In genomic region chr7:40604601-40605438, GRCh38 we compare ENCODE assay signal across 9 cellular contexts.
A peak's percentile ranks its signal among the peaks of the same experiment; 100 is the strongest.
DNase-seq lines count a peak whose midpoint lies in the region; ATAC-seq, FAIRE-seq and TF ChIP-seq lines count a peak whose summit lies in the region.
"Had no signal": no experiment of that assay in that cellular context is flagged by ENCODE, and none has a peak within 500 bp of the region (broad histone marks: within the 10 kb centered on the region; RNA-seq: fewer than 3 reads in every experiment).

No MANE protein-coding gene starts in this region.

- H2AFZ ChIP-seq in OCI-LY7 (ENCODE audit: low read length): no peak overlapping the region

- TF ChIP-seq CTCF in BJ (IDR thresholded peaks at IDR 0.05; ENCODE audit: insufficient read depth, low read depth, low read length): 0 out of 2 replicates have a peak, but pooled peaks have one; percentile 32
- peak; percentile 75 for TF ChIP-seq CTCF in OCI-LY7 (conservative IDR thresholded peaks at IDR 0.05; ENCODE audit: low read length)
- TF ChIP-seq CTCF in epithelial cell of proximal tubule (conservative IDR thresholded peaks at IDR 0.05; ENCODE audit: low read depth, low read length): peak; percentile 90

- H3K9me3 ChIP-seq in OCI-LY7 (ENCODE audit: low read length): no peaks in the 10 kb centered on the region
- H3K9me3 ChIP-seq in naive thymus-derived CD4-positive, alpha-beta T cell (ENCODE audit: control insufficient read depth in 2 of 3, low read length in 3 of 3): no peaks in the 10 kb centered on the region

- H3K36me3 ChIP-seq in BJ (ENCODE audit: control insufficient read depth, insufficient read depth, low read length) (no peaks in the 10 kb centered on the region), OCI-LY7 (ENCODE audit: insufficient read depth, low read length) (no peaks in the 10 kb centered on the region)
- no peaks in the 10 kb centered on the region for H3K36me3 ChIP-seq in naive thymus-derived CD4-positive, alpha-beta T cell (ENCODE audit: control insufficient read depth in 2 of 3, insufficient read depth in 3 of 3, low read length in 3 of 3)

- CTCF ChIA-PET in BJ (lab: Yijun Ruan, JAX) (interaction anchor here (0.7 kb wide), 1 partner anchor 9 kb away, joined by 3 read pairs; no protein-coding TSS in a partner anchor), OCI-LY7 (lab: Charles Lee; ENCODE audit: unreplicated experiment) (no interaction called here)
- CTCF ChIA-PET in naive thymus-derived CD4-positive, alpha-beta T cell (lab: Charles Lee): interaction anchor here (0.7 kb wide), 1 partner anchor 474 kb away, joined by 4 read pairs; no protein-coding TSS in a partner anchor

- intact Hi-C loops in OCI-LY7 (cut with micrococcal nuclease; ENCODE audit: unreplicated experiment): loop anchor here (1.0 to 2.0 kb wide), 2 partner anchors 276 to 370 kb away; no protein-coding TSS in a partner anchor
- intact Hi-C loops in naive thymus-derived CD4-positive, alpha-beta T cell (cut with micrococcal nuclease): loop anchor here (1.0 kb wide), 1 partner anchor 276 kb away; no protein-coding TSS in a partner anchor

- H3K27ac Mint-ChIP-seq in naive thymus-derived CD4-positive, alpha-beta T cell: no peak overlapping the region

- POLR2A ChIA-PET in BJ (lab: Charles Lee) (no interaction called here), OCI-LY7 (lab: Charles Lee) (interaction anchor here (0.5 to 0.6 kb wide), 2 partner anchors 26 to 708 kb away, joined by 3 to 4 read pairs; no protein-coding TSS in a partner anchor)
- POLR2A ChIA-PET in naive thymus-derived CD4-positive, alpha-beta T cell (lab: Charles Lee): no interaction called here

- no peak for FAIRE-seq in GM18507 (lab: Jason Lieb, UNC)

- no peaks in the 10 kb centered on the region for H4K20me1 ChIP-seq in OCI-LY7 (ENCODE audit: insufficient read depth, low read length)

- peaks cover 0 to 25% (median 11%) of the 10 kb centered on the region in 5 donors for H3K27me3 Mint-ChIP-seq in naive thymus-derived CD4-positive, alpha-beta T cell

- H3K9me3 Mint-ChIP-seq in naive thymus-derived CD4-positive, alpha-beta T cell: no peaks in the 10 kb centered on the region

- H3K27me3 ChIP-seq in BJ (ENCODE audit: control insufficient read depth, insufficient read depth, low read length): no peaks in the 10 kb centered on the region
- H3K27me3 ChIP-seq in naive thymus-derived CD4-positive, alpha-beta T cell (ENCODE audit: control insufficient read depth in 2 of 2, insufficient read depth in 2 of 2, low read length in 2 of 2): no peaks in the 10 kb centered on the region

- no peaks in the 10 kb centered on the region for H3K4me1 ChIP-seq in OCI-LY7 (ENCODE audit: insufficient read depth, low read length, poor library complexity, severe bottlenecking)
- no peaks in the 10 kb centered on the region for H3K4me1 ChIP-seq in naive thymus-derived CD4-positive, alpha-beta T cell (ENCODE audit: control insufficient read depth in 2 of 2, insufficient read depth in 2 of 2, low read length in 2 of 2)

- no peaks in the 10 kb centered on the region for H3K36me3 Mint-ChIP-seq in naive thymus-derived CD4-positive, alpha-beta T cell

- no peak overlapping the region for H3K4me2 ChIP-seq in OCI-LY7 (ENCODE audit: low read length)

- ATAC-seq in HG03025 (IDR thresholded peaks at IDR 0.05; ENCODE audit: low FRiP score, unreplicated experiment): peak; percentile 66
- ATAC-seq in naive thymus-derived CD4-positive, alpha-beta T cell: peak; percentile 74

- H3K79me2 ChIP-seq in OCI-LY7 (ENCODE audit: insufficient read depth, low read depth, low read length): no peaks in the 10 kb centered on the region

- DNase-seq in BJ (ENCODE audit: low read depth) (no peak), GM18507 (ENCODE audit: extremely low spot score, insufficient read length, low read depth) (peak; percentile 9), OCI-LY7 (ENCODE audit: low spot score) (peak; percentile 41), epithelial cell of proximal tubule (ENCODE audit: low read depth) (no peak), SW 1271 (lab: John Stamatoyannopoulos, UW) (no peak), NCI-H2196 (lab: John Stamatoyannopoulos, UW; ENCODE audit: unreplicated experiment) (no peak)
- DNase-seq in naive thymus-derived CD4-positive, alpha-beta T cell: peak in 1 of 9 donors; percentile 10

- H3K4me3 ChIP-seq in BJ (ENCODE audit: low read depth, low read length) (no peak overlapping the region), OCI-LY7 (ENCODE audit: low read depth, low read length, poor library complexity, severe bottlenecking) (no peak overlapping the region), epithelial cell of proximal tubule (ENCODE audit: low read depth, low read length) (no peak overlapping the region)
- H3K4me3 ChIP-seq in naive thymus-derived CD4-positive, alpha-beta T cell (ENCODE audit: low read length): no peak overlapping the region
- H3K4me3 ChIP-seq: skin epidermis had no signal

- H3K4me3 Mint-ChIP-seq in naive thymus-derived CD4-positive, alpha-beta T cell: no peak overlapping the region

- H3K9me2 ChIP-seq in OCI-LY7 (ENCODE audit: insufficient read depth, low read length): no peaks in the 10 kb centered on the region

- peaks cover 0 to 4% (median 4%) of the 10 kb centered on the region in 7 donors for H3K4me1 Mint-ChIP-seq in naive thymus-derived CD4-positive, alpha-beta T cell

- no TSS peak for BruUV-seq in OCI-LY7 (replicated peaks; lab: Mats Ljungman, UMichigan)

- no peak overlapping the region for H3K27ac ChIP-seq in OCI-LY7 (ENCODE audit: low read depth, low read length, poor library complexity, severe bottlenecking)
- no peak overlapping the region for H3K27ac ChIP-seq in naive thymus-derived CD4-positive, alpha-beta T cell (ENCODE audit: low read depth, low read length)
- H3K27ac ChIP-seq: skin epidermis had no signal

Comparison
In these comparisons a context has a peak if more than half of its experiments do, and no peak if none do; other contexts are left out.
1. DNase-seq: peak in GM18507 (single experiment) and OCI-LY7 (single experiment); none in BJ (single experiment), epithelial cell of proximal tubule (single experiment), SW 1271 (0 of 2) and NCI-H2196 (single experiment).
2. CTCF ChIP-seq: peak in every context shown above with its lines; median percentile 90 in epithelial cell of proximal tubule; 75 in OCI-LY7; 32 in BJ.